In genomic region chr4:7101692-7102515, GRCh38 we compare ENCODE assay signal across 8 cellular contexts. TPM values are rescaled to one million over a fixed set of nuclear protein-coding genes. Genes with fewer than 3 reads are reported as not detected.
DNase-seq lines count a peak whose midpoint lies in the region; ATAC-seq, FAIRE-seq and TF ChIP-seq lines count a peak whose summit lies in the region.

No MANE protein-coding gene starts in this region.

- in situ Hi-C loops in KBM-7 (cut with MboI; ENCODE audit: low pct_unique_long_range_greater_than_20kb, low sequenced_read_pairs) = no loop called here

- no peak for TF ChIP-seq POLR2A in uterus (IDR thresholded peaks at IDR 0.05)

- DNase-seq in DMS114 treated with DMSO at 0.1 percent for 48 hours (lab: John Stamatoyannopoulos, UW; ENCODE audit: unreplicated experiment) = peak; percentile 73
- DNase-seq in KBM-7 = peak; percentile 83
- DNase-seq in RWPE2 (ENCODE audit: low spot score) = no peak
- DNase-seq in activated naive CD4-positive, alpha-beta T cell treated with anti-CD3 and anti-CD28 coated beads, Interleukin-2, amount 50 U/mL, for 72 hours (ENCODE audit: low spot score in 2 of 2) = peak; percentile 60 to 63
- peak; percentile 69 to 92 (median 84) for DNase-seq in head of caudate nucleus
- DNase-seq in pancreas = peak; percentile 58 to 89 (median 72)
- peak; percentile 78 to 80 for DNase-seq in uterus

- no peaks in the 10 kb centered on the region for H3K9me3 ChIP-seq in RWPE2 (ENCODE audit: severe bottlenecking)
- H3K9me3 ChIP-seq in pancreas = no peaks in the 10 kb centered on the region
- no peaks in the 10 kb centered on the region for H3K9me3 ChIP-seq in uterus

- FAIRE-seq in pancreas (lab: Jason Lieb, UNC) = no peak

- H3K36me3 Mint-ChIP-seq in activated naive CD4-positive, alpha-beta T cell treated with anti-CD3 and anti-CD28 coated beads, Interleukin-2, amount 50 U/mL, for 72 hours = no peaks in the 10 kb centered on the region

- WGBS in pancreas, 2 donors = 24 to 41% methylated on average over 20 to 24 of the region's 24 CpGs

- intact Hi-C loops in head of caudate nucleus (cut with DNase I) = no loop called here
- intact Hi-C loops in pancreas (cut with DNase I) = no loop called here
- intact Hi-C loops in uterus (cut with DNase I; ENCODE audit: low total_unique reads) = no loop called here

- no peaks in the 10 kb centered on the region for H3K9me3 Mint-ChIP-seq in activated naive CD4-positive, alpha-beta T cell treated with anti-CD3 and anti-CD28 coated beads, Interleukin-2, amount 50 U/mL, for 72 hours

- peak overlapping the region; percentile 66 to 82 for H3K27ac Mint-ChIP-seq in activated naive CD4-positive, alpha-beta T cell treated with anti-CD3 and anti-CD28 coated beads, Interleukin-2, amount 50 U/mL, for 72 hours

- H3K27ac ChIP-seq in RWPE2 (ENCODE audit: poor library complexity, severe bottlenecking) (no peak overlapping the region), pancreas (no peak overlapping the region), uterus (peak overlapping the region; percentile 81 to 85)

- H3K4me3 ChIP-seq in RWPE2 (ENCODE audit: severe bottlenecking) (no peak overlapping the region), pancreas (peak overlapping the region in 2 of 4 donors; percentile 52 to 69), uterus (peak overlapping the region; percentile 40 to 53)

- H3K27me3 ChIP-seq in RWPE2 (ENCODE audit: insufficient read depth, poor library complexity, severe bottlenecking) = no peaks in the 10 kb centered on the region
- H3K27me3 ChIP-seq in pancreas = no peaks in the 10 kb centered on the region
- H3K27me3 ChIP-seq in uterus = no peaks in the 10 kb centered on the region

- ATAC-seq in GM21529 (IDR thresholded peaks at IDR 0.05; ENCODE audit: unreplicated experiment) = peak; percentile 76
- peak; percentile 66 for ATAC-seq in RWPE2 (ENCODE audit: low read depth)
- peak; percentile 55 to 66 for ATAC-seq in activated naive CD4-positive, alpha-beta T cell treated with anti-CD3 and anti-CD28 coated beads, Interleukin-2, amount 50 U/mL, for 72 hours
- peak; percentile 68 to 85 (median 76) for ATAC-seq in pancreas

- peaks cover 6% of the 10 kb centered on the region for H3K4me1 ChIP-seq in RWPE2 (ENCODE audit: insufficient read depth, poor library complexity, severe bottlenecking)
- H3K4me1 ChIP-seq in pancreas = peaks cover 0 to 11% (median 0%) of the 10 kb centered on the region in 3 donors
- H3K4me1 ChIP-seq in uterus = peaks cover 0 to 5% of the 10 kb centered on the region in 2 donors

- TF ChIP-seq CTCF in RWPE2 (IDR thresholded peaks at IDR 0.05; ENCODE audit: poor library complexity, severe bottlenecking) (peak; percentile 69), pancreas (IDR thresholded peaks at IDR 0.05) (peak; percentile 53 to 79 (median 66)), uterus (IDR thresholded peaks at IDR 0.05) (peak; percentile 57 to 85 (median 71))

- H3K36me3 ChIP-seq in RWPE2 (ENCODE audit: low read depth) (no peaks in the 10 kb centered on the region), pancreas (no peaks in the 10 kb centered on the region), uterus (no peaks in the 10 kb centered on the region)

RNA-seq across cellular contexts. Expression of gene GRPEL1, which starts 34.0 kb away (rescaled TPM):
- total RNA-seq in activated naive CD4-positive, alpha-beta T cell treated with anti-CD3 and anti-CD28 coated beads, Interleukin-2, amount 50 U/mL, for 72 hours = 10 to 100 TPM; 60.7 to 81.9 TPM
- 10 to 100 TPM in 5 of 6 donors, 1 to 10 TPM in 1; 9.5 to 15.6 (median 11.3) TPM for total RNA-seq in pancreas
- 10 to 100 TPM in 1 of 2 donors, 1 to 10 TPM in 1; 7.7 to 13.5 TPM for polyA plus RNA-seq in pancreas
- 10 to 100 TPM in 3 of 4 donors, 1 to 10 TPM in 1; 7.4 to 55.0 (median 21.4) TPM for total RNA-seq in uterus

RNA-seq across cellular contexts. Expression of gene TADA2B, which starts 58.7 kb away (rescaled TPM):
- 10 to 100 TPM; 11.8 to 12.7 TPM for total RNA-seq in activated naive CD4-positive, alpha-beta T cell treated with anti-CD3 and anti-CD28 coated beads, Interleukin-2, amount 50 U/mL, for 72 hours
- 10 to 100 TPM; 14.0 to 26.2 (median 19.7) TPM for total RNA-seq in pancreas
- polyA plus RNA-seq in pancreas = 10 to 100 TPM in 1 of 2 donors, 1 to 10 TPM in 1; 9.6 to 11.0 TPM
- 10 to 100 TPM; 14.1 to 24.0 (median 21.1) TPM for total RNA-seq in uterus

Comparison
In these comparisons a context has a peak if more than half of its experiments do, and no peak if none do; other contexts are left out.
1. H3K27ac ChIP-seq: peak in uterus (2 of 2); none in RWPE2 (single experiment) and pancreas (0 of 4).
2. Peak in every context shown above with its lines, with median percentiles within 50 percentile points of each other: ATAC-seq and CTCF ChIP-seq.